11 cellular contexts compared by ENCODE assay signal in the genomic region with DNA sequence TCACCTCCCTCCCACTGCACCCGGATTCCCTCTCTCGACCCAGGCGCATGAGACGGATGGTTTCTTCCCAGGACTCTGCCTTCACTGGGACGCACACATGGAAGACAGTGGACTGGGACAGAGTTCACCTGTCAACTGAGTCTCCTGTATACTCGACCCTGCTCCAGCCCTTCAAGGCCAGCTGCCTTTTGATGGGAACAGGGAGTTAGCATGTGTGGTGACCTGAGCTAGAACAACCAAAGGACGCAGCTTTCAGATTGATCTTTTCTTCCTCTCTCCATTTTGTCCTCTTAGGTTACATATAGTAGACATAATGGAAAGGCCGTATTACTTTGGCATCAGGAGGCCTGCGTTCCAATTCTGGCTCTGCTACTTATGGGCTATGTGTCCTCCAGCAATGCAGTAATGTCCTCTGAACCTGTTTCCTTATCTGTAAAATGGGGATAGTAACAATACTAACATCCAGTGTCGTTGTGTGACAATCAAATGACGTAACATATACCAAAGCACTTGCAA.
DNase-seq lines count a peak whose midpoint lies in the region; ATAC-seq and TF ChIP-seq lines count a peak whose summit lies in the region.
"Had no signal": no experiment of that assay in that cellular context is flagged by ENCODE, and none has a peak within 500 bp of the region (broad histone marks: within the 10 kb centered on the region; RNA-seq: fewer than 3 reads in every experiment).

No MANE protein-coding gene starts in this region.

- H3K4me2 ChIP-seq in IMR-90 (ENCODE audit: low read depth, low read length) = peak overlapping the region; percentile 84
- H3K4me2 ChIP-seq in H9 (ENCODE audit: insufficient read depth, insufficient read length, low read length) = no peak overlapping the region
- H3K4me2 ChIP-seq: BLaER1 treated with 17β-estradiol and CSF1 and Interleukin-3, amounts not matched to agents 10 nM and 100 nM had no signal

- no peak overlapping the region for H3K56ac ChIP-seq in IMR-90 (ENCODE audit: extremely low read depth, insufficient read depth, low read length)
- no peak overlapping the region for H3K56ac ChIP-seq in H9 (ENCODE audit: insufficient read length, low read depth, low read length)

- H2BK5ac ChIP-seq in IMR-90 (ENCODE audit: low read depth, low read length, poor library complexity, severe bottlenecking) = no peak overlapping the region
- H2BK5ac ChIP-seq in H9 (ENCODE audit: insufficient read length, low read length) = no peak overlapping the region

- TF ChIP-seq CTCF in IMR-90 (conservative IDR thresholded peaks at IDR 0.05; ENCODE audit: low read depth, low read length) = no peak
- no peak for TF ChIP-seq CTCF in H9 (conservative IDR thresholded peaks at IDR 0.05)

- H2AK5ac ChIP-seq in IMR-90 (ENCODE audit: low read depth, low read length) = no peak overlapping the region
- no peak overlapping the region for H2AK5ac ChIP-seq in H9 (ENCODE audit: insufficient read length, low read length)

- no TSS peak for BruUV-seq in IMR-90 (replicated peaks; lab: Mats Ljungman, UMichigan)

- H3K36me3 ChIP-seq in IMR-90 (ENCODE audit: control insufficient read depth, insufficient read depth, low read length) = no peaks in the 10 kb centered on the region
- H3K36me3 ChIP-seq: BLaER1 treated with 17β-estradiol and CSF1 and Interleukin-3, amounts not matched to agents 10 nM and 100 nM had no signal

- TF ChIP-seq RAD21 in IMR-90 (IDR thresholded peaks at IDR 0.05; ENCODE audit: low read length) = no peak

- H3K27ac Mint-ChIP-seq in stimulated activated naive CD8-positive, alpha-beta T cell treated with anti-CD3 and anti-CD28 coated beads, Interleukin-15, amount 100 ng/mL, for 72 hours = no peak overlapping the region
- H3K27ac Mint-ChIP-seq in H9 = no peak overlapping the region
- H3K27ac Mint-ChIP-seq: activated T-cell treated with anti-CD3 and anti-CD28 coated beads, Interleukin-2, amount 50 U/mL, for 24 hours had no signal

- H3K23me2 ChIP-seq in H9 (ENCODE audit: insufficient read length, low read depth, low read length, poor library complexity, severe bottlenecking) = no peaks in the 10 kb centered on the region

- H2BK120ac ChIP-seq in IMR-90 (ENCODE audit: low read depth, low read length) = no peak overlapping the region
- H2BK120ac ChIP-seq in H9 (ENCODE audit: low read depth, low read length, poor library complexity, severe bottlenecking) = no peak overlapping the region

- H3K36me3 Mint-ChIP-seq in H9 (ENCODE audit: insufficient read depth in 1 of 3, low read depth in 3 of 3) = no peaks in the 10 kb centered on the region

- H2BK20ac ChIP-seq in IMR-90 (ENCODE audit: low read depth, low read length) (no peak overlapping the region), H9 (ENCODE audit: low read depth, low read length, poor library complexity, severe bottlenecking) (no peak overlapping the region)

- no peak overlapping the region for H3T11ph ChIP-seq in H9 (ENCODE audit: low read length)

- H4K5ac ChIP-seq in IMR-90 (ENCODE audit: low read depth, low read length) (no peak overlapping the region), H9 (ENCODE audit: insufficient read length, low read depth, low read length) (no peak overlapping the region)

- no peak for TF ChIP-seq POLR2A in IMR-90 (IDR thresholded peaks at IDR 0.05; ENCODE audit: low read depth, low read length)

- no peaks in the 10 kb centered on the region for H3K9me1 ChIP-seq in IMR-90 (ENCODE audit: insufficient read depth, low read length)

- H3K18ac ChIP-seq in IMR-90 (ENCODE audit: low read depth, low read length) = no peak overlapping the region
- no peak overlapping the region for H3K18ac ChIP-seq in H9 (ENCODE audit: insufficient read length, low read depth, low read length)

- POLR2A ChIA-PET in IMR-90 (lab: Charles Lee; ENCODE audit: unreplicated experiment) = no interaction called here

- H3K4me3 Mint-ChIP-seq in stimulated activated naive CD8-positive, alpha-beta T cell treated with anti-CD3 and anti-CD28 coated beads, Interleukin-15, amount 100 ng/mL, for 72 hours = peak overlapping the region; percentile 47 to 51
- peak overlapping the region in 1 of 2 experiments; percentile 64; a peak in 1 of 5 replicates for H3K4me3 Mint-ChIP-seq in H9

- H3K9me3 ChIP-seq in IMR-90 (ENCODE audit: control insufficient read depth, insufficient read depth, low read length) (no peaks in the 10 kb centered on the region), H9 (ENCODE audit: control insufficient read depth, low read depth, low read length) (no peaks in the 10 kb centered on the region)

- no peaks in the 10 kb centered on the region for H3K4me1 ChIP-seq in IMR-90 (ENCODE audit: control insufficient read depth, insufficient read depth, low read length)
- H3K4me1 ChIP-seq in H9 (ENCODE audit: insufficient read depth, low read length) = no peaks in the 10 kb centered on the region

- H3K79me2 ChIP-seq in H9 (ENCODE audit: insufficient read depth, low read length) = no peaks in the 10 kb centered on the region

- H4K91ac ChIP-seq in IMR-90 (ENCODE audit: insufficient read depth, low read depth, low read length) (no peak overlapping the region), H9 (ENCODE audit: insufficient read length, low read depth, low read length) (no peak overlapping the region)

- H3K4ac ChIP-seq in IMR-90 (ENCODE audit: low read depth, low read length) (no peak overlapping the region), H9 (ENCODE audit: low read depth, low read length) (no peak overlapping the region)

- H3K23ac ChIP-seq in IMR-90 (ENCODE audit: low read depth, low read length) (no peak overlapping the region), H9 (ENCODE audit: insufficient read length, low read depth, low read length) (no peak overlapping the region)

- H3K4me3 ChIP-seq in IMR-90 (ENCODE audit: insufficient read depth, low read depth, low read length) = no peak overlapping the region
- H3K4me3 ChIP-seq: BLaER1 treated with 17β-estradiol and CSF1 and Interleukin-3, amounts not matched to agents 10 nM and 100 nM had no signal

- H3K27me3 ChIP-seq in IMR-90 (ENCODE audit: control insufficient read depth, insufficient read depth, low read length) (no peaks in the 10 kb centered on the region), H9 (ENCODE audit: insufficient read depth, low read length) (no peaks in the 10 kb centered on the region)
- H3K27me3 ChIP-seq: BLaER1 treated with 17β-estradiol and CSF1 and Interleukin-3, amounts not matched to agents 10 nM and 100 nM had no signal

- H2AK9ac ChIP-seq in IMR-90 (replicated peaks; ENCODE audit: low read depth, low read length, poor library complexity) = no peak overlapping the region

- 11% methylated on average over 4 of the region's 11 CpGs; no CpG with 5 or more reads in 1 of the 2 experiments for WGBS in IMR-90 (ENCODE audit: extremely low coverage in 2 of 2, insufficient read length in 1 of 2), 2 experiments
- no CpG with 5 or more reads among the region's 11 CpGs for WGBS in H9 (ENCODE audit: extremely low coverage, insufficient read length, low lambda C conversion rate)

- ATAC-seq in stimulated activated naive CD8-positive, alpha-beta T cell treated with anti-CD3 and anti-CD28 coated beads, Interleukin-15, amount 100 ng/mL, for 72 hours = no peak
- no peak for ATAC-seq in stimulated activated naive CD8-positive, alpha-beta T cell treated with anti-CD3 and anti-CD28 coated beads, Interleukin-15, Interleukin-2, amounts not matched to agents 100 U/mL and 50 U/mL, for 24 hours
- ATAC-seq in IMR-90 (ENCODE audit: low read depth) (peak; percentile 24; the same call in 1 of the 2 replicates), left ventricle myocardium superior (peak; percentile 25), GM21447 (IDR thresholded peaks at IDR 0.05; ENCODE audit: unreplicated experiment) (no peak)

- no peak overlapping the region for H2BK12ac ChIP-seq in H9 (ENCODE audit: insufficient read length, low read depth, low read length)

- H2AFZ ChIP-seq in IMR-90 (replicated peaks; ENCODE audit: low read length, poor library complexity) (peak overlapping the region; percentile 52), H9 (ENCODE audit: low read length) (no peak overlapping the region)

- H3K4me1 Mint-ChIP-seq in stimulated activated naive CD8-positive, alpha-beta T cell treated with anti-CD3 and anti-CD28 coated beads, Interleukin-15, amount 100 ng/mL, for 72 hours = peaks cover 6% of the 10 kb centered on the region
- peaks cover 8 to 11% of the 10 kb centered on the region in 2 experiments; a peak in 3 of 4 replicates for H3K4me1 Mint-ChIP-seq in H9

- no peaks in the 10 kb centered on the region for H3K79me1 ChIP-seq in IMR-90 (ENCODE audit: low read depth in 1 of 2, low read length in 2 of 2)
- no peaks in the 10 kb centered on the region for H3K79me1 ChIP-seq in H9 (ENCODE audit: insufficient read depth, low read depth, low read length, poor library complexity, severe bottlenecking)

- in situ Hi-C loops in IMR-90 (cut with MboI; ENCODE audit: low sequenced_read_pairs) = no loop called here

- no peak overlapping the region for H4K8ac ChIP-seq in IMR-90 (ENCODE audit: low read depth in 2 of 2, low read length in 2 of 2)
- no peak overlapping the region for H4K8ac ChIP-seq in H9 (replicated peaks; ENCODE audit: insufficient read length, low read depth, low read length)

- intact Hi-C loops in IMR-90 (cut with micrococcal nuclease) (no loop called here), left ventricle myocardium superior (cut with micrococcal nuclease) (no loop called here)

- DNase-seq in stimulated activated naive CD8-positive, alpha-beta T cell treated with anti-CD3 and anti-CD28 coated beads, Interleukin-15, amount 100 ng/mL, for 72 hours = no peak
- DNase-seq in stimulated activated naive CD8-positive, alpha-beta T cell treated with anti-CD3 and anti-CD28 coated beads, Interleukin-15, Interleukin-2, amounts not matched to agents 100 U/mL and 50 U/mL, for 24 hours = no peak
- DNase-seq in IMR-90 = no peak
- no peak for DNase-seq in left ventricle myocardium superior
- no peak for DNase-seq in GF-D8 (lab: John Stamatoyannopoulos, UW)
- no peak for DNase-seq in T1000 (lab: John Stamatoyannopoulos, UW)
- no peak for DNase-seq in H9
- DNase-seq: activated T-cell treated with anti-CD3 and anti-CD28 coated beads, Interleukin-2, amount 50 U/mL, for 24 hours; NCI-H2029 treated with DMSO at 0.1 percent for 48 hours had no signal

- no peaks in the 10 kb centered on the region for H3K9me3 Mint-ChIP-seq in stimulated activated naive CD8-positive, alpha-beta T cell treated with anti-CD3 and anti-CD28 coated beads, Interleukin-15, amount 100 ng/mL, for 72 hours
- no peaks in the 10 kb centered on the region for H3K9me3 Mint-ChIP-seq in H9
- H3K9me3 Mint-ChIP-seq: activated T-cell treated with anti-CD3 and anti-CD28 coated beads, Interleukin-2, amount 50 U/mL, for 24 hours had no signal

- H3K27ac ChIP-seq in IMR-90 (ENCODE audit: insufficient read depth, low read length) = no peak overlapping the region
- H3K27ac ChIP-seq in H9 (ENCODE audit: insufficient read length, low read depth, low read length) = no peak overlapping the region
- H3K27ac ChIP-seq: BLaER1 treated with 17β-estradiol and CSF1 and Interleukin-3, amounts not matched to agents 10 nM and 100 nM had no signal

- no peak overlapping the region for H3K9ac ChIP-seq in IMR-90 (ENCODE audit: low read depth, low read length)
- no peak overlapping the region for H3K9ac ChIP-seq in H9 (ENCODE audit: extremely low read depth, insufficient read length, low read length)
- H3K9ac ChIP-seq: BLaER1 treated with 17β-estradiol and CSF1 and Interleukin-3, amounts not matched to agents 10 nM and 100 nM had no signal

- no peak overlapping the region for H2BK15ac ChIP-seq in IMR-90 (ENCODE audit: low read depth, low read length)
- H2BK15ac ChIP-seq in H9 (ENCODE audit: low read depth, low read length) = no peak overlapping the region

- H3K27me3 Mint-ChIP-seq in stimulated activated naive CD8-positive, alpha-beta T cell treated with anti-CD3 and anti-CD28 coated beads, Interleukin-15, amount 100 ng/mL, for 72 hours = peaks cover 31% of the 10 kb centered on the region
- no peaks in the 10 kb centered on the region; the same call in 1 of the 2 replicates for H3K27me3 Mint-ChIP-seq in H9 (ENCODE audit: low read depth)

- no peaks in the 10 kb centered on the region for H4K20me1 ChIP-seq in IMR-90 (ENCODE audit: insufficient read depth, low read length)
- H4K20me1 ChIP-seq in H9 (ENCODE audit: control insufficient read depth, insufficient read depth, insufficient read length) = no peaks in the 10 kb centered on the region
- H4K20me1 ChIP-seq: BLaER1 treated with 17β-estradiol and CSF1 and Interleukin-3, amounts not matched to agents 10 nM and 100 nM had no signal

- dilution Hi-C loops in IMR-90 (cut with HindIII; ENCODE audit: low sequenced_read_pairs, unreplicated experiment) = no loop called here

- H3K14ac ChIP-seq in IMR-90 (replicated peaks; ENCODE audit: low read depth, low read length) (no peak overlapping the region), H9 (ENCODE audit: insufficient read depth, low read length) (no peak overlapping the region)

- CTCF ChIA-PET in IMR-90 (lab: Yijun Ruan, JAX) = interaction anchor here (1.9 kb wide), 1 partner anchor 13 kb away, joined by 6 read pairs; no protein-coding TSS in a partner anchor

Comparison
In these comparisons a context has a peak if more than half of its experiments do, and no peak if none do; other contexts are left out.
1. ATAC-seq: peak in IMR-90 (single experiment) and left ventricle myocardium superior (single experiment); none in stimulated activated naive CD8-positive, alpha-beta T cell treated with anti-CD3 and anti-CD28 coated beads, Interleukin-15, amount 100 ng/mL, for 72 hours (single experiment), stimulated activated naive CD8-positive, alpha-beta T cell treated with anti-CD3 and anti-CD28 coated beads, Interleukin-15, Interleukin-2, amounts not matched to agents 100 U/mL and 50 U/mL, for 24 hours (single experiment) and GM21447 (single experiment).